1 cellular context compared by ENCODE assay signal in genomic region chr4:26311633-26312032, GRCh38.
TF ChIP-seq lines count a peak whose summit lies in the region.

No MANE protein-coding gene starts in this region.

TF ChIP-seq in H1, 55 proteins besides CTCF, POLR2A, EP300 and RAD21:
- TF ChIP-seq BRCA1 (IDR thresholded peaks at IDR 0.05; ENCODE audit: low read depth, low read length) (no peak), CTBP2 (IDR thresholded peaks at IDR 0.05; ENCODE audit: borderline replicate concordance, insufficient read depth, insufficient read length, low read length) (no peak), TBP (IDR thresholded peaks at IDR 0.05; ENCODE audit: low read depth, low read length) (no peak), CREB1 (IDR thresholded peaks at IDR 0.05) (no peak), POLR2AphosphoS5 (IDR thresholded peaks at IDR 0.05; ENCODE audit: low read depth, low read length) (no peak), POU5F1 (IDR thresholded peaks at IDR 0.05; ENCODE audit: low read depth, low read length) (no peak), NRF1 (IDR thresholded peaks at IDR 0.05; ENCODE audit: low read depth, low read length) (no peak)
